Comparison of ENCODE assay signal across 8 cellular contexts in genomic region chr2:134919360-134920210, GRCh38. TPM values are rescaled to one million over a fixed set of nuclear protein-coding genes. Genes with fewer than 3 reads are reported as not detected.
DNase-seq lines count a peak whose midpoint lies in the region; ATAC-seq, FAIRE-seq and TF ChIP-seq lines count a peak whose summit lies in the region.

No MANE protein-coding gene starts in this region.

- ATAC-seq in HG03521 (IDR thresholded peaks at IDR 0.05; ENCODE audit: unreplicated experiment) (peak; percentile 0), T-cell (replicated peaks in 1 of 4) (no peak), GM21619 (IDR thresholded peaks at IDR 0.05; ENCODE audit: unreplicated experiment) (no peak)

- no peaks in the 10 kb centered on the region for H3K27me3 Mint-ChIP-seq in T-cell

- POLR2A ChIA-PET in T-cell (lab: Charles Lee): interaction anchor here (0.6 to 1.7 kb wide), 5 partner anchors 7 to 1216 kb away, joined by 3 to 7 read pairs (median 3); partner anchors contain the start of genes R3HDM1 (in 1 of the 2) and ZRANB3 (in 1 of the 2)

- peak overlapping the region; percentile 94 to 99 (median 97) for H3K4me3 Mint-ChIP-seq in T-cell

- peak overlapping the region; percentile 97 to 100 for H3K27ac Mint-ChIP-seq in T-cell

- TF ChIP-seq CTCF in bronchial epithelial cell (IDR thresholded peaks at IDR 0.05; ENCODE audit: insufficient read depth, low read length, severe bottlenecking): no peak

- FAIRE-seq in bronchial epithelial cell (lab: Jason Lieb, UNC): no peak

- H3K4me3 ChIP-seq in bronchial epithelial cell (ENCODE audit: low read depth, low read length): peak overlapping the region; percentile 92

- no peaks in the 10 kb centered on the region for H3K36me3 ChIP-seq in bronchial epithelial cell (ENCODE audit: control insufficient read depth, insufficient read depth, low read length)

- peaks cover 51 to 65% (median 61%) of the 10 kb centered on the region in 3 donors for H3K4me1 Mint-ChIP-seq in T-cell

- H3K36me3 Mint-ChIP-seq in T-cell: peaks cover 15% of the 10 kb centered on the region

- no peaks in the 10 kb centered on the region for H3K9me3 Mint-ChIP-seq in T-cell

- DNase-seq in EL (peak; percentile 38), T-cell (peak in 29 of 34 experiments; percentile 9 to 52 (median 28)), bronchial epithelial cell (ENCODE audit: low read depth) (peak; percentile 13), left kidney (ENCODE audit: low read depth, low spot score) (peak; percentile 69), globus pallidus (ENCODE audit: low spot score) (no peak)
- DNase-seq in stimulated activated CD4-positive, alpha-beta T cell treated with anti-CD3 and anti-CD28 coated beads, Interleukin-4, amount 100 ng/mL, for 4 hours: peak; percentile 35 to 50

- no peaks in the 10 kb centered on the region for H3K27me3 ChIP-seq in bronchial epithelial cell (ENCODE audit: control insufficient read depth, insufficient read depth, low read length)

- CTCF ChIA-PET in T-cell (lab: Charles Lee): no interaction called here

RNA-seq across cellular contexts. Expression of gene CCNT2, which starts 1.0 kb away (rescaled TPM):
- total RNA-seq in T-cell: 10 to 100 TPM; 51.7 to 75.3 (median 62.6) TPM
- total RNA-seq in bronchial epithelial cell: 24.0 and 24.3 TPM in 2 replicates
